Comparison of ENCODE assay signal across 22 cellular contexts in genomic region chr12:58988643-58989042, GRCh38.
"Had no signal": no experiment of that assay in that cellular context is flagged by ENCODE, and none has a peak within 500 bp of the region (broad histone marks: within the 10 kb centered on the region; RNA-seq: fewer than 3 reads in every experiment).

No MANE protein-coding gene starts in this region.

- ATAC-seq: esophagus mucosa; gastrocnemius medialis; heart right ventricle; left lobe of liver; mucosa of descending colon; naive thymus-derived CD8-positive, alpha-beta T cell; psoas muscle; stimulated activated naive B cell treated with anti-CD40 and anti-IgM and Interleukin-4, amounts not matched to agents 10 μg/mL and 1 μg/mL and 100 μg/mL, for 72 hours; stimulated activated naive CD8-positive, alpha-beta T cell treated with anti-CD3 and anti-CD28 coated beads, Interleukin-15, amount 100 ng/mL, for 72 hours had no signal

- DNase-seq: colonic mucosa; effector CD4-positive, alpha-beta T cell; gastrocnemius medialis; heart right ventricle; hypothalamus; kidney glomerular epithelial cell; mammary epithelial cell; mucosa of descending colon; naive thymus-derived CD8-positive, alpha-beta T cell; psoas muscle; sigmoid colon; stimulated activated CD4-positive, alpha-beta T cell treated with anti-CD3 and anti-CD28 coated beads, Interleukin-2, amount 100 ng/mL, for 24 hours; stimulated activated CD4-positive, alpha-beta T cell treated with anti-CD3 and anti-CD28 coated beads, Interleukin-4, amount 100 ng/mL, for 4 hours; stimulated activated naive B cell treated with anti-CD40 and anti-IgM and Interleukin-4, amounts not matched to agents 10 μg/mL and 1 μg/mL and 100 μg/mL, for 72 hours; stimulated activated naive CD8-positive, alpha-beta T cell treated with anti-CD3 and anti-CD28 coated beads, Interleukin-15, amount 100 ng/mL, for 72 hours; testis had no signal

- H3K27ac ChIP-seq: colonic mucosa, gastrocnemius medialis, heart right ventricle, neutrophil, psoas muscle, sigmoid colon, skin epidermis, testis, tibial nerve had no signal

- H3K36me3 ChIP-seq: colonic mucosa, gastrocnemius medialis, heart right ventricle, neutrophil, sigmoid colon, tibial nerve had no signal

- FAIRE-seq: islet of Langerhans had no signal

- H3K4me1 ChIP-seq: colonic mucosa, gastrocnemius medialis, heart right ventricle, psoas muscle, sigmoid colon, testis, tibial nerve had no signal

- H3K27me3 ChIP-seq: colonic mucosa, gastrocnemius medialis, heart right ventricle, neutrophil, sigmoid colon, testis, tibial nerve had no signal

- H3K9me3 ChIP-seq: colonic mucosa, gastrocnemius medialis, neutrophil, sigmoid colon, testis, tibial nerve had no signal

- H3K4me3 ChIP-seq: colonic mucosa, gastrocnemius medialis, heart right ventricle, mucosa of descending colon, psoas muscle, sigmoid colon, skin epidermis, testis, tibial nerve had no signal
